In the genomic region with DNA sequence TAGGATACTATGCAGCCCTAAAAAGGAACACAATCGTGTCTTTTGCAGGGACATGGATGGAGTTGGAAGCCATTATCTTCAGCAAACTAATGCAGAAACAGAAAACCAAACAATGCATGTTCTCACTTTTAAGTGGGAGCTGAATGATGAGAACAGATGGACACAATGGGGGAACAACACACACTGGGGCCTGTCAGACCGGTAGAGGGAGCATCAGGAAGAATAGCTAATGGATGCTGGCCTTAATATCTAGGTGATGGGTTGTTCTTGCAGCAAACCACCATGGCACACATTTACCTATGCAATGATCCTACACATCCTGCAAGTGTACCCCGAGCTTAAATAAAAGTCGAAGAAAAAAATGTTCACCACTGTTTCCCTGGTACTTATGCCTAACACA, we compare ENCODE assay signal across 26 cellular contexts. TPM values are rescaled to one million over a fixed set of nuclear protein-coding genes. Genes with fewer than 3 reads are reported as not detected.
A peak's percentile ranks its signal among the peaks of the same experiment; 100 is the strongest.
DNase-seq lines count a peak whose midpoint lies in the region; TF ChIP-seq lines count a peak whose summit lies in the region.
"Had no signal": no experiment of that assay in that cellular context is flagged by ENCODE, and none has a peak within 500 bp of the region (broad histone marks: within the 10 kb centered on the region; RNA-seq: fewer than 3 reads in every experiment).

No MANE protein-coding gene starts in this region.

- H3K27ac ChIP-seq in OCI-LY7 (ENCODE audit: low read depth, low read length, poor library complexity, severe bottlenecking), result no peak overlapping the region
- H3K27ac ChIP-seq: BLaER1 treated with 17β-estradiol and CSF1 and Interleukin-3, amounts not matched to agents 10 nM and 100 nM; KMS-11; left lung; uterus had no signal

- no peaks in the 10 kb centered on the region for H4K20me1 ChIP-seq in OCI-LY7 (ENCODE audit: insufficient read depth, low read length)

- H3K79me2 ChIP-seq in OCI-LY7 (ENCODE audit: insufficient read depth, low read depth, low read length), result no peaks in the 10 kb centered on the region

- no peaks in the 10 kb centered on the region for H3K27me3 Mint-ChIP-seq in osteocyte (ENCODE audit: unreplicated experiment)
- H3K27me3 Mint-ChIP-seq in activated CD4-positive, alpha-beta memory T cell treated with anti-CD3 and anti-CD28 coated beads, Interleukin-2, amount 10 ng/mL, durations not matched to agents 7 days and 5 days, result no peaks in the 10 kb centered on the region
- H3K27me3 Mint-ChIP-seq: activated B cell treated with CpG ODN at 0.5 μM for 24 hours; activated naive CD4-positive, alpha-beta T cell treated with anti-CD3 and anti-CD28 coated beads, Interleukin-2, amount 50 U/mL, for 24 hours; dendritic cell treated with granulocyte-macrophage colony-stimulating factor and Interleukin-4, amounts not matched to agents 40 ng/mL and 50 ng/mL, for 4 days had no signal

- no peaks in the 10 kb centered on the region for H3K9me3 ChIP-seq in OCI-LY7 (ENCODE audit: low read length)
- H3K9me3 ChIP-seq: left lung, uterus had no signal

- H3K4me2 ChIP-seq in OCI-LY7 (ENCODE audit: low read length), result no peak overlapping the region
- H3K4me2 ChIP-seq: BLaER1 treated with 17β-estradiol and CSF1 and Interleukin-3, amounts not matched to agents 10 nM and 100 nM; KMS-11 had no signal

- H3K9me2 ChIP-seq in OCI-LY7 (ENCODE audit: insufficient read depth, low read length), result no peaks in the 10 kb centered on the region

- no peaks in the 10 kb centered on the region for H3K4me1 Mint-ChIP-seq in osteocyte (ENCODE audit: unreplicated experiment)
- H3K4me1 Mint-ChIP-seq in activated CD4-positive, alpha-beta memory T cell treated with anti-CD3 and anti-CD28 coated beads, Interleukin-2, amount 10 ng/mL, durations not matched to agents 7 days and 5 days, result no peaks in the 10 kb centered on the region

- peaks cover 30% of the 10 kb centered on the region for H3K36me3 Mint-ChIP-seq in osteocyte (ENCODE audit: unreplicated experiment)
- peaks cover 62% of the 10 kb centered on the region for H3K36me3 Mint-ChIP-seq in activated CD4-positive, alpha-beta memory T cell treated with anti-CD3 and anti-CD28 coated beads, Interleukin-2, amount 10 ng/mL, durations not matched to agents 7 days and 5 days (ENCODE audit: low read depth)

- H2AFZ ChIP-seq in OCI-LY7 (ENCODE audit: low read length), result no peak overlapping the region

- TF ChIP-seq POLR2A in erythroblast (IDR thresholded peaks at IDR 0.05; ENCODE audit: low read length), result no peak

- intact Hi-C loops in OCI-LY7 (cut with micrococcal nuclease; ENCODE audit: unreplicated experiment), result no loop called here

- H3K9me3 Mint-ChIP-seq in osteocyte (ENCODE audit: unreplicated experiment), result peaks cover 4% of the 10 kb centered on the region
- peaks cover 2% of the 10 kb centered on the region for H3K9me3 Mint-ChIP-seq in activated CD4-positive, alpha-beta memory T cell treated with anti-CD3 and anti-CD28 coated beads, Interleukin-2, amount 10 ng/mL, durations not matched to agents 7 days and 5 days
- H3K9me3 Mint-ChIP-seq: activated naive CD4-positive, alpha-beta T cell treated with anti-CD3 and anti-CD28 coated beads, Interleukin-2, amount 50 U/mL, for 24 hours; dendritic cell treated with granulocyte-macrophage colony-stimulating factor and Interleukin-4, amounts not matched to agents 40 ng/mL and 50 ng/mL, for 4 days had no signal

- H3K36me3 ChIP-seq in OCI-LY7 (ENCODE audit: insufficient read depth, low read length), result peaks cover 19% of the 10 kb centered on the region
- H3K36me3 ChIP-seq: uterus had no signal

- POLR2A ChIA-PET in OCI-LY7 (lab: Charles Lee), result interaction anchor here (1.0 kb wide), 1 partner anchor 14 kb away, joined by 5 read pairs; no protein-coding TSS in a partner anchor
- POLR2A ChIA-PET in activated CD4-positive, alpha-beta memory T cell treated with anti-CD3 and anti-CD28 coated beads, Interleukin-2, amount 10 ng/mL, durations not matched to agents 7 days and 5 days (lab: Charles Lee), result no interaction called here

- H3K27ac Mint-ChIP-seq in osteocyte (ENCODE audit: unreplicated experiment), result no peak overlapping the region
- no peak overlapping the region for H3K27ac Mint-ChIP-seq in activated CD4-positive, alpha-beta memory T cell treated with anti-CD3 and anti-CD28 coated beads, Interleukin-2, amount 10 ng/mL, durations not matched to agents 7 days and 5 days
- H3K27ac Mint-ChIP-seq: activated B cell treated with CpG ODN at 0.5 μM for 24 hours; activated naive CD4-positive, alpha-beta T cell treated with anti-CD3 and anti-CD28 coated beads, Interleukin-2, amount 50 U/mL, for 24 hours; dendritic cell treated with granulocyte-macrophage colony-stimulating factor and Interleukin-4, amounts not matched to agents 40 ng/mL and 50 ng/mL, for 4 days; T-helper 1 cell treated with Interleukin-12 subunit alpha and Interleukin-12 subunit beta and Interleukin-4 antibody, amounts not matched to agents 30 μg/mL and 1 μg/mL, for 36 hours had no signal

- TF ChIP-seq CTCF in OCI-LY7 (conservative IDR thresholded peaks at IDR 0.05; ENCODE audit: low read length) (peak; percentile 64), osteocyte (IDR thresholded peaks at IDR 0.05) (peak; percentile 14)

- H3K4me1 ChIP-seq in OCI-LY7 (ENCODE audit: insufficient read depth, low read length, poor library complexity, severe bottlenecking), result no peaks in the 10 kb centered on the region
- H3K4me1 ChIP-seq: BLaER1 treated with 17β-estradiol and CSF1 and Interleukin-3, amounts not matched to agents 10 nM and 100 nM; left lung; uterus had no signal

- H3K4me3 ChIP-seq in OCI-LY7 (ENCODE audit: low read depth, low read length, poor library complexity, severe bottlenecking), result no peak overlapping the region
- H3K4me3 ChIP-seq: BLaER1 treated with 17β-estradiol and CSF1 and Interleukin-3, amounts not matched to agents 10 nM and 100 nM; left lung; uterus had no signal

- CTCF ChIA-PET in OCI-LY7 (lab: Charles Lee; ENCODE audit: unreplicated experiment), result no interaction called here
- CTCF ChIA-PET in activated CD4-positive, alpha-beta memory T cell treated with anti-CD3 and anti-CD28 coated beads, Interleukin-2, amount 10 ng/mL, durations not matched to agents 7 days and 5 days (lab: Charles Lee), result no interaction called here

- no TSS peak for BruUV-seq in OCI-LY7 (replicated peaks; lab: Mats Ljungman, UMichigan)

- peak; percentile 37 for DNase-seq in NCI-H2171 treated with DMSO at 0.1 percent for 48 hours (lab: John Stamatoyannopoulos, UW)
- DNase-seq in NCI-H2171 (lab: John Stamatoyannopoulos, UW), result no peak
- DNase-seq in OCI-LY7 (ENCODE audit: low spot score), result no peak
- DNase-seq in dermis blood vessel endothelial cell, result peak; percentile 23
- no peak for DNase-seq in osteocyte (ENCODE audit: extremely low spot score, unreplicated experiment)
- no peak for DNase-seq in SW480 (ENCODE audit: low spot score)
- no peak for DNase-seq in activated CD4-positive, alpha-beta memory T cell treated with anti-CD3 and anti-CD28 coated beads, Interleukin-2, amount 10 ng/mL, durations not matched to agents 7 days and 5 days
- DNase-seq in erythroblast (lab: John Stamatoyannopoulos, UW), result no peak
- DNase-seq: activated B cell treated with CpG ODN at 0.5 μM for 24 hours; activated CD8-positive, alpha-beta memory T cell treated with anti-CD3 and anti-CD28 coated beads for 24 hours; activated T-cell treated with anti-CD3 and anti-CD28 coated beads, Interleukin-2, amount 50 U/mL, for 48 hours; DMS79; left lung; NCI-H2029; NCI-H526; OCI-M1; retina; SIG-M5; stimulated activated CD4-positive, alpha-beta T cell treated with anti-CD3 and anti-CD28 coated beads, Interleukin-12 subunit alpha, Interleukin-12 subunit beta, amount 100 ng/mL, for 4 hours; substantia nigra; uterus had no signal

- no peak overlapping the region for H3K4me3 Mint-ChIP-seq in osteocyte (ENCODE audit: unreplicated experiment)
- H3K4me3 Mint-ChIP-seq in activated CD4-positive, alpha-beta memory T cell treated with anti-CD3 and anti-CD28 coated beads, Interleukin-2, amount 10 ng/mL, durations not matched to agents 7 days and 5 days, result no peak overlapping the region
- H3K4me3 Mint-ChIP-seq: activated B cell treated with CpG ODN at 0.5 μM for 24 hours; activated naive CD4-positive, alpha-beta T cell treated with anti-CD3 and anti-CD28 coated beads, Interleukin-2, amount 50 U/mL, for 24 hours; dendritic cell treated with granulocyte-macrophage colony-stimulating factor and Interleukin-4, amounts not matched to agents 40 ng/mL and 50 ng/mL, for 4 days; T-helper 1 cell treated with Interleukin-12 subunit alpha and Interleukin-12 subunit beta and Interleukin-4 antibody, amounts not matched to agents 30 μg/mL and 1 μg/mL, for 36 hours had no signal

RNA-seq across cellular contexts. Expression of gene SENP7, which starts 17.5 kb away (rescaled TPM):
- 13.6 and 17.7 TPM in 2 replicates for total RNA-seq in OCI-LY7 (2014; rRNA removed; shearing (Covaris generic))
- total RNA-seq in OCI-LY7 (2022), result 18.0 and 19.5 TPM in 2 replicates
- total RNA-seq in dermis blood vessel endothelial cell, result 19.9 and 26.0 TPM in 2 replicates
- total RNA-seq in osteocyte, result 26.0 and 27.7 TPM in 2 replicates
- 10 to 100 TPM; 28.3 to 30.5 TPM for total RNA-seq in activated CD4-positive, alpha-beta memory T cell treated with anti-CD3 and anti-CD28 coated beads, Interleukin-2, amount 10 ng/mL, durations not matched to agents 7 days and 5 days

Comparison
In these comparisons a context has a peak if more than half of its experiments do, and no peak if none do; other contexts are left out.
1. DNase-seq: peak in NCI-H2171 treated with DMSO at 0.1 percent for 48 hours (single experiment) and dermis blood vessel endothelial cell (single experiment); none in NCI-H2171 (single experiment), OCI-LY7 (single experiment), osteocyte (single experiment), SW480 (single experiment), activated CD4-positive, alpha-beta memory T cell treated with anti-CD3 and anti-CD28 coated beads, Interleukin-2, amount 10 ng/mL, durations not matched to agents 7 days and 5 days (single experiment) and erythroblast (0 of 2).